Comparison of ENCODE assay signal across 7 cellular contexts in genomic region chr1:20484526-20485462, GRCh38. TPM values are rescaled to one million over a fixed set of nuclear protein-coding genes. Genes with fewer than 3 reads are reported as not detected.
DNase-seq lines count a peak whose midpoint lies in the region; ATAC-seq, FAIRE-seq and TF ChIP-seq lines count a peak whose summit lies in the region.

No MANE protein-coding gene starts in this region.

- H3K4me2 ChIP-seq in GM23338, result peak overlapping the region; percentile 97

- H3K27ac Mint-ChIP-seq in GM23338 (no peak overlapping the region), T-helper 17 cell (no peak overlapping the region), progenitor cell of endocrine pancreas (peak overlapping the region; percentile 96)

- H2AFZ ChIP-seq in GM23338, result peak overlapping the region; percentile 93

- H3K27me3 Mint-ChIP-seq in GM23338 (ENCODE audit: insufficient read depth, low read depth, poor library complexity) (peaks cover 49% of the 10 kb centered on the region), T-helper 17 cell (peaks cover 63% of the 10 kb centered on the region), progenitor cell of endocrine pancreas (peaks cover 29% of the 10 kb centered on the region)

- no peaks in the 10 kb centered on the region for H3K36me3 ChIP-seq in GM23338 (ENCODE audit: insufficient read depth)

- H3K4me1 ChIP-seq in GM23338 (ENCODE audit: insufficient read depth) (peaks cover 47% of the 10 kb centered on the region), foreskin keratinocyte (peaks cover 25% of the 10 kb centered on the region)

- H3K4me3 Mint-ChIP-seq in GM23338 (peak overlapping the region; percentile 81), T-helper 17 cell (peak overlapping the region; percentile 92), progenitor cell of endocrine pancreas (ENCODE audit: low read depth) (peak overlapping the region; percentile 92)

- no peaks in the 10 kb centered on the region for H3K9me2 ChIP-seq in GM23338 (ENCODE audit: insufficient read depth)

- no peaks in the 10 kb centered on the region for H3K9me3 ChIP-seq in T-helper 17 cell (ENCODE audit: control insufficient read depth, low read length, poor library complexity, severe bottlenecking)

- H3K4me3 ChIP-seq in GM23338, result peak overlapping the region; percentile 73

- H3K27me3 ChIP-seq in GM23338 (ENCODE audit: insufficient read depth) (peaks cover 77% of the 10 kb centered on the region), foreskin keratinocyte (no peaks in the 10 kb centered on the region)

- H3K36me3 Mint-ChIP-seq in GM23338 (ENCODE audit: low read depth), result no peaks in the 10 kb centered on the region
- peaks cover 5% of the 10 kb centered on the region for H3K36me3 Mint-ChIP-seq in T-helper 17 cell (ENCODE audit: low read depth)
- no peaks in the 10 kb centered on the region for H3K36me3 Mint-ChIP-seq in progenitor cell of endocrine pancreas (ENCODE audit: insufficient read depth)

- TF ChIP-seq CTCF in GM23338 (conservative IDR thresholded peaks at IDR 0.05; ENCODE audit: low read depth in 2 of 2) (no peak), foreskin keratinocyte (conservative IDR thresholded peaks at IDR 0.05) (no peak), progenitor cell of endocrine pancreas (IDR thresholded peaks at IDR 0.05; ENCODE audit: unreplicated experiment) (no peak)

- ATAC-seq in GM23338, result peak; percentile 6
- ATAC-seq in T-helper 17 cell, result no peak
- no peak for ATAC-seq in foreskin keratinocyte
- no peak for ATAC-seq in GM21576 (IDR thresholded peaks at IDR 0.05; ENCODE audit: unreplicated experiment)

- H3K79me2 ChIP-seq in GM23338 (replicated peaks; ENCODE audit: insufficient read depth), result no peaks in the 10 kb centered on the region

- H3K4me1 Mint-ChIP-seq in GM23338 (peaks cover 44% of the 10 kb centered on the region), T-helper 17 cell (peaks cover 21% of the 10 kb centered on the region), progenitor cell of endocrine pancreas (ENCODE audit: low read depth) (peaks cover 38% of the 10 kb centered on the region)

- H3K9me3 Mint-ChIP-seq in GM23338 (no peaks in the 10 kb centered on the region; the same call in 2 of the 3 replicates), progenitor cell of endocrine pancreas (ENCODE audit: low read depth) (no peaks in the 10 kb centered on the region)

- no peak for DNase-seq in GM23338 (ENCODE audit: low spot score)
- DNase-seq in T-helper 17 cell, result no peak
- no peak for DNase-seq in foreskin keratinocyte
- DNase-seq in progenitor cell of endocrine pancreas (ENCODE audit: low spot score, unreplicated experiment), result peak; percentile 27
- DNase-seq in T1000 (lab: John Stamatoyannopoulos, UW), result no peak
- no peak for DNase-seq in urothelium cell line (ENCODE audit: low spot score)

- H3K27ac ChIP-seq in GM23338 (ENCODE audit: low read depth), result no peak overlapping the region
- H3K27ac ChIP-seq in foreskin keratinocyte, result peak overlapping the region; percentile 73

- peaks cover 11% of the 10 kb centered on the region; the same call in 1 of the 2 replicates for H3F3A ChIP-seq in GM23338 (replicated peaks; ENCODE audit: low read depth)

- 0 out of 2 replicates have a peak, but pooled peaks cover 4% of the 10 kb centered on the region for H4K20me1 ChIP-seq in GM23338 (replicated peaks; ENCODE audit: insufficient read depth)

- no peak for FAIRE-seq in urothelium cell line (lab: Jason Lieb, UNC)

TF ChIP-seq in GM23338, 12 proteins besides CTCF, POLR2A, EP300 and RAD21 (continues in another document):
- no peak for TF ChIP-seq REST (IDR thresholded peaks at IDR 0.05; ENCODE audit: unreplicated experiment)
- no peak for TF ChIP-seq ZNF114 (CRISPR knock-in tag; IDR thresholded peaks at IDR 0.05)
- TF ChIP-seq CREB1 (CRISPR knock-in tag; IDR thresholded peaks at IDR 0.05; ENCODE audit: low read depth), result no peak
- TF ChIP-seq, protein P1, sequence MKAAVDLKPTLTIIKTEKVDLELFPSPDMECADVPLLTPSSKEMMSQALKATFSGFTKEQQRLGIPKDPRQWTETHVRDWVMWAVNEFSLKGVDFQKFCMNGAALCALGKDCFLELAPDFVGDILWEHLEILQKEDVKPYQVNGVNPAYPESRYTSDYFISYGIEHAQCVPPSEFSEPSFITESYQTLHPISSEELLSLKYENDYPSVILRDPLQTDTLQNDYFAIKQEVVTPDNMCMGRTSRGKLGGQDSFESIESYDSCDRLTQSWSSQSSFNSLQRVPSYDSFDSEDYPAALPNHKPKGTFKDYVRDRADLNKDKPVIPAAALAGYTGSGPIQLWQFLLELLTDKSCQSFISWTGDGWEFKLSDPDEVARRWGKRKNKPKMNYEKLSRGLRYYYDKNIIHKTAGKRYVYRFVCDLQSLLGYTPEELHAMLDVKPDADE (IDR thresholded peaks at IDR 0.05), result no peak
- no peak for TF ChIP-seq JUNB (IDR thresholded peaks at IDR 0.05; ENCODE audit: unreplicated experiment)
- TF ChIP-seq NANOG (IDR thresholded peaks at IDR 0.05; ENCODE audit: borderline replicate concordance), result no peak

RNA-seq across cellular contexts. Expression of gene CAMK2N1, which starts 1.2 kb away (rescaled TPM):
- 0.52 and 0.82 TPM in 2 replicates for total RNA-seq in GM23338 (2014; rRNA removed; shearing (Covaris generic))
- polyA plus RNA-seq in GM23338 (2016; fragmentation: Nextera tagmentation; extraction: Ambion mirVana) (2.9 and 4.6 TPM in 2 replicates), foreskin keratinocyte (94.3 and 108 TPM in 2 replicates)
- total RNA-seq in T-helper 17 cell (1 to 10 TPM; 5.3 to 6.3 TPM), foreskin keratinocyte (57.3 and 76.4 TPM in 2 replicates), progenitor cell of endocrine pancreas (67.2 and 69.2 TPM in 2 replicates)

RNA-seq across cellular contexts. Expression of gene MUL1, which starts 23.2 kb away (rescaled TPM):
- total RNA-seq in GM23338 (2014; rRNA removed; shearing (Covaris generic)), result 23.7 and 26.2 TPM in 2 replicates
- 8.1 and 8.9 TPM in 2 replicates for polyA plus RNA-seq in GM23338 (2016; fragmentation: Nextera tagmentation; extraction: Ambion mirVana)
- 10 to 100 TPM; 14.7 to 21.8 TPM for total RNA-seq in T-helper 17 cell
- 31.3 and 33.4 TPM in 2 replicates for total RNA-seq in foreskin keratinocyte
- 28.8 and 31.3 TPM in 2 replicates for polyA plus RNA-seq in foreskin keratinocyte
- total RNA-seq in progenitor cell of endocrine pancreas, result 23.2 and 25.1 TPM in 2 replicates
